8 cellular contexts compared by ENCODE assay signal in genomic region chr3:196518999-196519737, GRCh38.
A peak's percentile ranks its signal among the peaks of the same experiment; 100 is the strongest.
DNase-seq lines count a peak whose midpoint lies in the region.

No MANE protein-coding gene starts in this region.

- peak; percentile 15 for DNase-seq in DMS114 treated with DMSO at 0.1 percent for 48 hours (lab: John Stamatoyannopoulos, UW; ENCODE audit: unreplicated experiment)
- peak; percentile 48 for DNase-seq in HuH-7 (ENCODE audit: low spot score)
- peak; percentile 57 for DNase-seq in SKM-1 (lab: John Stamatoyannopoulos, UW; ENCODE audit: unreplicated experiment)
- DNase-seq in amniotic stem cell (lab: John Stamatoyannopoulos, UW): peak; percentile 71
- DNase-seq in inferior parietal cortex (ENCODE audit: extremely low spot score): peak; percentile 62
- peak; percentile 13 to 40 for DNase-seq in stimulated activated CD8-positive, alpha-beta memory T cell treated with anti-CD3 and anti-CD28 coated beads, Interleukin-4, amount 100 ng/mL, for 1 hour (ENCODE audit: low read depth in 2 of 2, low spot score in 1 of 2)
- DNase-seq in NCI-H510A (lab: John Stamatoyannopoulos, UW): no peak
- DNase-seq in foreskin melanocyte: no peak

Comparison
In these comparisons a context has a peak if more than half of its experiments do, and no peak if none do; other contexts are left out.
1. DNase-seq: peak in DMS114 treated with DMSO at 0.1 percent for 48 hours (single experiment), HuH-7 (single experiment), SKM-1 (single experiment), amniotic stem cell (single experiment), inferior parietal cortex (single experiment) and stimulated activated CD8-positive, alpha-beta memory T cell treated with anti-CD3 and anti-CD28 coated beads, Interleukin-4, amount 100 ng/mL, for 1 hour (2 of 2); none in NCI-H510A (single experiment) and foreskin melanocyte (single experiment).